In genomic region chr1:204806943-204807624, GRCh38 we compare ENCODE assay signal across 8 cellular contexts.
DNase-seq lines count a peak whose midpoint lies in the region; ATAC-seq and TF ChIP-seq lines count a peak whose summit lies in the region.

No MANE protein-coding gene starts in this region.

- dilution Hi-C loops in mammary epithelial cell (cut with HindIII; ENCODE audit: low sequenced_read_pairs): no loop called here

- H4K20me1 ChIP-seq in mammary epithelial cell (ENCODE audit: insufficient read depth, low read length): no peaks in the 10 kb centered on the region

- POLR2A ChIA-PET in A673 (lab: Charles Lee; ENCODE audit: low non-redundant PET): interaction anchor here (0.6 kb wide), 1 partner anchor 245 kb away, joined by 4 read pairs; no protein-coding TSS in a partner anchor

- H3K36me3 ChIP-seq in A673 (ENCODE audit: insufficient read depth, low read length, poor library complexity, severe bottlenecking): no peaks in the 10 kb centered on the region
- no peaks in the 10 kb centered on the region for H3K36me3 ChIP-seq in mammary epithelial cell (ENCODE audit: insufficient read depth, low read length)

- H3K27me3 ChIP-seq in A673 (replicated peaks; ENCODE audit: insufficient read depth, low read depth, low read length, poor library complexity) (peaks cover 12% of the 10 kb centered on the region), mammary epithelial cell (ENCODE audit: insufficient read depth, low read length) (no peaks in the 10 kb centered on the region)

- BruUV-seq in A673 (replicated peaks; lab: Mats Ljungman, UMichigan): no TSS peak
- BruUV-seq in mammary epithelial cell (replicated peaks; lab: Mats Ljungman, UMichigan): no TSS peak

- ATAC-seq in GM18870 (IDR thresholded peaks at IDR 0.05; ENCODE audit: unreplicated experiment) (peak; percentile 61), HG03159 (IDR thresholded peaks at IDR 0.05; ENCODE audit: unreplicated experiment) (peak; percentile 90)

- H3K4me3 ChIP-seq in A673 (ENCODE audit: low read depth, low read length, poor library complexity, severe bottlenecking): peak overlapping the region; percentile 48
- peak overlapping the region; percentile 51 for H3K4me3 ChIP-seq in WI38 (ENCODE audit: low read depth, low read length)
- peak overlapping the region; percentile 37 to 59 (median 39) for H3K4me3 ChIP-seq in mammary epithelial cell (replicated peaks in 1 of 3; ENCODE audit: insufficient read depth in 1 of 3, low read depth in 2 of 3, low read length in 3 of 3)

- in situ Hi-C loops in mammary epithelial cell (cut with MboI; ENCODE audit: low sequenced_read_pairs in 2 of 2): loop anchor here (5.0 to 10.0 kb wide), 2 partner anchors 135 to 242 kb away; no protein-coding TSS in a partner anchor

- TF ChIP-seq CTCF in A673 (conservative IDR thresholded peaks at IDR 0.05; ENCODE audit: low read depth, low read length): peak; percentile 100; the same call in 1 of the 2 replicates
- TF ChIP-seq CTCF in WI38 (IDR thresholded peaks at IDR 0.05; ENCODE audit: low read depth, low read length): peak; percentile 96
- peak; percentile 82 to 96 for TF ChIP-seq CTCF in mammary epithelial cell (conservative IDR thresholded peaks at IDR 0.05 in 1 of 2, IDR thresholded peaks at IDR 0.05 in 1 of 2; ENCODE audit: extremely low read depth in 1 of 2, insufficient read depth in 1 of 2, low read depth in 1 of 2, low read length in 2 of 2)

- H3K79me2 ChIP-seq in mammary epithelial cell (ENCODE audit: insufficient read depth, low read length): no peaks in the 10 kb centered on the region

- no peak overlapping the region for H3K9ac ChIP-seq in mammary epithelial cell (ENCODE audit: insufficient read depth, low read length)

- H3K27ac ChIP-seq in A673 (ENCODE audit: low read depth, low read length, poor library complexity, severe bottlenecking) (no peak overlapping the region), mammary epithelial cell (ENCODE audit: insufficient read depth, low read depth, low read length) (no peak overlapping the region)

- no peaks in the 10 kb centered on the region for H3K4me1 ChIP-seq in A673 (ENCODE audit: insufficient read depth, low read length, poor library complexity, severe bottlenecking)
- no peaks in the 10 kb centered on the region for H3K4me1 ChIP-seq in mammary epithelial cell (ENCODE audit: insufficient read depth, low read length)

- DNase-seq in A673 (ENCODE audit: low spot score): peak; percentile 86
- DNase-seq in NCI-H2196 (lab: John Stamatoyannopoulos, UW; ENCODE audit: unreplicated experiment): peak; percentile 91
- peak; percentile 63 for DNase-seq in mammary epithelial cell
- DNase-seq in inferior parietal cortex (ENCODE audit: extremely low spot score): peak; percentile 95
- DNase-seq in smooth muscle cell of the brain vasculature (ENCODE audit: low read depth, low spot score): peak; percentile 24

- peak overlapping the region; percentile 78 for H2AFZ ChIP-seq in mammary epithelial cell (ENCODE audit: low read depth, low read length)

- intact Hi-C loops in A673 (cut with micrococcal nuclease; ENCODE audit: unreplicated experiment) (loop anchor here (1.0 to 10.0 kb wide), 3 partner anchors 241 to 450 kb away; no protein-coding TSS in a partner anchor), mammary epithelial cell (cut with micrococcal nuclease) (loop anchor here (1.0 to 10.0 kb wide), 6 partner anchors 22 to 402 kb away; no protein-coding TSS in a partner anchor)

- H3K4me2 ChIP-seq in mammary epithelial cell (ENCODE audit: insufficient read depth, low read depth, low read length): peak overlapping the region; percentile 67

- 2% methylated on average over 9 of the region's 22 CpGs for WGBS in mammary epithelial cell (ENCODE audit: low coverage, missing lambda C conversion rate)

- CTCF ChIA-PET in A673 (lab: Charles Lee) (interaction anchor here (0.6 to 1.7 kb wide), 22 partner anchors 13 to 785 kb away, joined by 3 to 43 read pairs (median 4); no protein-coding TSS in a partner anchor), mammary epithelial cell (lab: Charles Lee; ENCODE audit: low non-redundant PET) (interaction anchor here (0.5 to 1.7 kb wide), 18 partner anchors 13 to 653 kb away, joined by 3 to 16 read pairs (median 3); partner anchors contain the start of gene MDM4)

- H3K9me3 ChIP-seq in A673 (ENCODE audit: low read depth, low read length, poor library complexity, severe bottlenecking) (no peaks in the 10 kb centered on the region), mammary epithelial cell (replicated peaks; ENCODE audit: insufficient read depth, low read length) (no peaks in the 10 kb centered on the region)

Comparison
In these comparisons a context has a peak if more than half of its experiments do, and no peak if none do; other contexts are left out.
1. DNase-seq: peak in every context shown above with its lines; median percentile 95 in inferior parietal cortex; 91 in NCI-H2196; 86 in A673; 63 in mammary epithelial cell; 24 in smooth muscle cell of the brain vasculature.